9 cellular contexts compared by ENCODE assay signal in the genomic region with DNA sequence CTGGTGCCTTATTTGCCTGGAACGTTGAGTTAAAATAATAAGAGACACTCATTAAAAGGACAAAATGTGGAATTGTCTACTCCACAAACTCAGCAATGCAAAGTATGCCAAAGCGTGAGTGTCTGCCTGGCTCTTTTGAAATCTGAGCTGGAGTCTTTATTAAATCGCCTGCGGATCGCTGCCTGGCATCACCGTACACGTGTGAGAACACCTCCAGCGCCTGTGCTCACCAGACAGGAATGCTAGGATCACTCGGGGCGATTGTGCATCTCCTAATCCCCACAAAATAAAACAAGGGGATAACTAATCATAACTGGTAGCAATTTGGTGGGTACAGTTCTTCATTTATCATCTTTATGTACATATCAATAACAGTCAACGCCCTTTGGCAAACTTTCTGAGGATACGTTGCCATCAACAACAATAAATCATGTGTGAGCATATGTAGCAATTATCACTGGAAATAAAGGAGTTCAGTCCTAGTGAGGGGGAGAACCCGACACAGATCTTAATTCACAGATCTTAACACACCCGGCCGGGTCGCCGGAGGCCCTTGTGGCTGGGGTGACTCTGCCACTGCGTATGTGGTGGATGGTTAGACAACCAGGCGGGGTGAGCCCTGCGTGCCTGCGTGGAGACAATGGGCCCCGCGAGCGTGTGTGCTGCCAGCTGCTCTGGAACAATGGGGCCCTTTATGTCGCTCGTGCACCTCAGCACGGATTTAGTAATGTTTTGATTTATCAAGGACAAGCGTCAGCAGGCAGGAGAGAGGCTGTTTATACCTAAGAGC.
DNase-seq lines count a peak whose midpoint lies in the region; FAIRE-seq and TF ChIP-seq lines count a peak whose summit lies in the region.
"Had no signal": no experiment of that assay in that cellular context is flagged by ENCODE, and none has a peak within 500 bp of the region (broad histone marks: within the 10 kb centered on the region; RNA-seq: fewer than 3 reads in every experiment).

No MANE protein-coding gene starts in this region.

- DNase-seq in HT-29 (ENCODE audit: low spot score) (peak; percentile 74), RWPE1 (ENCODE audit: low spot score) (peak; percentile 95), frontal cortex (ENCODE audit: low spot score in 2 of 2) (peak; percentile 17 to 40), retina (peak; percentile 73), GM19239 (ENCODE audit: insufficient read length, low spot score) (no peak), NAMALWA (ENCODE audit: low spot score) (no peak), DMS79 treated with DMSO at 0.1 percent for 48 hours (lab: John Stamatoyannopoulos, UW) (no peak)
- no peak for DNase-seq in activated CD8-positive, alpha-beta memory T cell treated with anti-CD3 and anti-CD28 coated beads for 24 hours
- DNase-seq: NCI-H446 had no signal

- POLR2A ChIA-PET in RWPE1 (lab: Yijun Ruan, JAX; ENCODE audit: low non-redundant PET): interaction anchor here (0.5 kb wide), 1 partner anchor 567 kb away, joined by 3 read pairs; no protein-coding TSS in a partner anchor

- TF ChIP-seq CTCF in RWPE1 (conservative IDR thresholded peaks at IDR 0.05; ENCODE audit: low read depth): no peak

- FAIRE-seq in frontal cortex (lab: Jason Lieb, UNC) (no peak), GM19239 (lab: Jason Lieb, UNC) (no peak)

- CTCF ChIA-PET in RWPE1 (lab: Yijun Ruan, JAX): interaction anchor here (0.5 kb wide), 1 partner anchor 57 kb away, joined by 3 read pairs; no protein-coding TSS in a partner anchor

- H3K27ac ChIP-seq in RWPE1: peak overlapping the region; percentile 99

Comparison
In these comparisons a context has a peak if more than half of its experiments do, and no peak if none do; other contexts are left out.
1. DNase-seq: peak in HT-29 (single experiment), RWPE1 (single experiment), frontal cortex (2 of 2) and retina (single experiment); none in GM19239 (single experiment), NAMALWA (single experiment), DMS79 treated with DMSO at 0.1 percent for 48 hours (single experiment) and activated CD8-positive, alpha-beta memory T cell treated with anti-CD3 and anti-CD28 coated beads for 24 hours (single experiment).